In the genomic region with DNA sequence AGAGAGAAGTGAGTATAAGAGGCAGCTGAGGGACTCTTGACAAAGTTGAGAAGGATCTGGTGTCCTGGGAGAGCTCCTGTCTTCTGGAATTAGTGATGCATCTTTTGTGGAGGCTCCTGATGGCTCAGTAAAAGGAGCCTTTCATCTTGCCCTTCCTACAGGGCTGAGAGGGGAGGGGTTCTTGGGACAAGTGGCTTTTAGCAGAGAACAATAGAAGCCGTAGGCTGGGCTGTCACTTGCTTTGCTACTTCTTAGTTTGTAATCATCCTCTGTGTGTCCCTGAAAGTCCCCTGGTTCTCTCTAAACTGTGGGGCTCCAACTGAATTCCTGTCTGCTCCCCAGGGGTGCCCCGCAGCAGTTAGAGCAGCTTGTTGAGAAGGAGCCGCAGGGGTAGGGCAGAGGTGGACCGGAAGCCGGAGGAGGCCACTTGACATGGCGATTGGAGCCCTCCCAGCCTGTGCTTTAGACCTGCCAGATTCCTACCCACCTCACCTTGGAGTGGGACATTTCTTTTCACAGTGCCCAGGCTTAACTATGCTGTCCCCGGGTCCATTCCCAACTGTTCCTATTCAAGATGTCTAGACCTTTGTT, we compare ENCODE assay signal across 2 cellular contexts.
TF ChIP-seq lines count a peak whose summit lies in the region.

No MANE protein-coding gene starts in this region.

TF ChIP-seq in HepG2, 621 proteins besides CTCF, POLR2A, EP300 and RAD21 (continued from another document):
- TF ChIP-seq, protein P1, sequence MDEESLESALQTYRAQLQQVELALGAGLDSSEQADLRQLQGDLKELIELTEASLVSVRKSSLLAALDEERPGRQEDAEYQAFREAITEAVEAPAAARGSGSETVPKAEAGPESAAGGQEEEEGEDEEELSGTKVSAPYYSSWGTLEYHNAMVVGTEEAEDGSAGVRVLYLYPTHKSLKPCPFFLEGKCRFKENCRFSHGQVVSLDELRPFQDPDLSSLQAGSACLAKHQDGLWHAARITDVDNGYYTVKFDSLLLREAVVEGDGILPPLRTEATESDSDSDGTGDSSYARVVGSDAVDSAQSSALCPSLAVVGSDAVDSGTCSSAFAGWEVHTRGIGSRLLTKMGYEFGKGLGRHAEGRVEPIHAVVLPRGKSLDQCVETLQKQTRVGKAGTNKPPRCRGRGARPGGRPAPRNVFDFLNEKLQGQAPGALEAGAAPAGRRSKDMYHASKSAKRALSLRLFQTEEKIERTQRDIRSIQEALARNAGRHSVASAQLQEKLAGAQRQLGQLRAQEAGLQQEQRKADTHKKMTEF (CRISPR knock-in tag; IDR thresholded peaks at IDR 0.05) = 0 out of 2 replicates have a peak, but pooled peaks have one; percentile 0
- no peak for TF ChIP-seq ZBTB38 (CRISPR knock-in tag; IDR thresholded peaks at IDR 0.05)

TF ChIP-seq in WTC11, 78 proteins besides CTCF, POLR2A, EP300 and RAD21 (continued from another document):
- TF ChIP-seq, protein P2, sequence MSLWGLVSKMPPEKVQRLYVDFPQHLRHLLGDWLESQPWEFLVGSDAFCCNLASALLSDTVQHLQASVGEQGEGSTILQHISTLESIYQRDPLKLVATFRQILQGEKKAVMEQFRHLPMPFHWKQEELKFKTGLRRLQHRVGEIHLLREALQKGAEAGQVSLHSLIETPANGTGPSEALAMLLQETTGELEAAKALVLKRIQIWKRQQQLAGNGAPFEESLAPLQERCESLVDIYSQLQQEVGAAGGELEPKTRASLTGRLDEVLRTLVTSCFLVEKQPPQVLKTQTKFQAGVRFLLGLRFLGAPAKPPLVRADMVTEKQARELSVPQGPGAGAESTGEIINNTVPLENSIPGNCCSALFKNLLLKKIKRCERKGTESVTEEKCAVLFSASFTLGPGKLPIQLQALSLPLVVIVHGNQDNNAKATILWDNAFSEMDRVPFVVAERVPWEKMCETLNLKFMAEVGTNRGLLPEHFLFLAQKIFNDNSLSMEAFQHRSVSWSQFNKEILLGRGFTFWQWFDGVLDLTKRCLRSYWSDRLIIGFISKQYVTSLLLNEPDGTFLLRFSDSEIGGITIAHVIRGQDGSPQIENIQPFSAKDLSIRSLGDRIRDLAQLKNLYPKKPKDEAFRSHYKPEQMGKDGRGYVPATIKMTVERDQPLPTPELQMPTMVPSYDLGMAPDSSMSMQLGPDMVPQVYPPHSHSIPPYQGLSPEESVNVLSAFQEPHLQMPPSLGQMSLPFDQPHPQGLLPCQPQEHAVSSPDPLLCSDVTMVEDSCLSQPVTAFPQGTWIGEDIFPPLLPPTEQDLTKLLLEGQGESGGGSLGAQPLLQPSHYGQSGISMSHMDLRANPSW (CRISPR knock-in tag; conservative IDR thresholded peaks at IDR 0.05; ENCODE audit: low read depth) = no peak
- no peak for TF ChIP-seq ZBTB43 (CRISPR knock-in tag; IDR thresholded peaks at IDR 0.05)
- TF ChIP-seq NFE2L1 (CRISPR knock-in tag; IDR thresholded peaks at IDR 0.05) = no peak
- TF ChIP-seq NFYB (CRISPR knock-in tag; conservative IDR thresholded peaks at IDR 0.05; ENCODE audit: low read depth) = no peak
- TF ChIP-seq AFF4 (CRISPR knock-in tag; IDR thresholded peaks at IDR 0.05; ENCODE audit: borderline replicate concordance) = no peak
- no peak for TF ChIP-seq FOXJ3 (CRISPR knock-in tag; IDR thresholded peaks at IDR 0.05; ENCODE audit: borderline replicate concordance)
- TF ChIP-seq ATF3 (CRISPR knock-in tag; conservative IDR thresholded peaks at IDR 0.05) = no peak
- TF ChIP-seq NR2C2 (CRISPR knock-in tag; IDR thresholded peaks at IDR 0.05) = no peak
- TF ChIP-seq, protein P3, sequence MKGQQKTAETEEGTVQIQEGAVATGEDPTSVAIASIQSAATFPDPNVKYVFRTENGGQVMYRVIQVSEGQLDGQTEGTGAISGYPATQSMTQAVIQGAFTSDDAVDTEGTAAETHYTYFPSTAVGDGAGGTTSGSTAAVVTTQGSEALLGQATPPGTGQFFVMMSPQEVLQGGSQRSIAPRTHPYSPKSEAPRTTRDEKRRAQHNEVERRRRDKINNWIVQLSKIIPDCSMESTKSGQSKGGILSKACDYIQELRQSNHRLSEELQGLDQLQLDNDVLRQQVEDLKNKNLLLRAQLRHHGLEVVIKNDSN (CRISPR knock-in tag; IDR thresholded peaks at IDR 0.05) = no peak
- no peak for TF ChIP-seq NR3C1 (CRISPR knock-in tag; conservative IDR thresholded peaks at IDR 0.05; ENCODE audit: low read depth)
- no peak for TF ChIP-seq MLX (CRISPR knock-in tag; IDR thresholded peaks at IDR 0.05)
- no peak for TF ChIP-seq KAT7 (CRISPR knock-in tag; IDR thresholded peaks at IDR 0.05; ENCODE audit: borderline replicate concordance)
- TF ChIP-seq IRF2 (CRISPR knock-in tag; IDR thresholded peaks at IDR 0.05; ENCODE audit: borderline replicate concordance, low read depth) = no peak
- TF ChIP-seq, protein P4, sequence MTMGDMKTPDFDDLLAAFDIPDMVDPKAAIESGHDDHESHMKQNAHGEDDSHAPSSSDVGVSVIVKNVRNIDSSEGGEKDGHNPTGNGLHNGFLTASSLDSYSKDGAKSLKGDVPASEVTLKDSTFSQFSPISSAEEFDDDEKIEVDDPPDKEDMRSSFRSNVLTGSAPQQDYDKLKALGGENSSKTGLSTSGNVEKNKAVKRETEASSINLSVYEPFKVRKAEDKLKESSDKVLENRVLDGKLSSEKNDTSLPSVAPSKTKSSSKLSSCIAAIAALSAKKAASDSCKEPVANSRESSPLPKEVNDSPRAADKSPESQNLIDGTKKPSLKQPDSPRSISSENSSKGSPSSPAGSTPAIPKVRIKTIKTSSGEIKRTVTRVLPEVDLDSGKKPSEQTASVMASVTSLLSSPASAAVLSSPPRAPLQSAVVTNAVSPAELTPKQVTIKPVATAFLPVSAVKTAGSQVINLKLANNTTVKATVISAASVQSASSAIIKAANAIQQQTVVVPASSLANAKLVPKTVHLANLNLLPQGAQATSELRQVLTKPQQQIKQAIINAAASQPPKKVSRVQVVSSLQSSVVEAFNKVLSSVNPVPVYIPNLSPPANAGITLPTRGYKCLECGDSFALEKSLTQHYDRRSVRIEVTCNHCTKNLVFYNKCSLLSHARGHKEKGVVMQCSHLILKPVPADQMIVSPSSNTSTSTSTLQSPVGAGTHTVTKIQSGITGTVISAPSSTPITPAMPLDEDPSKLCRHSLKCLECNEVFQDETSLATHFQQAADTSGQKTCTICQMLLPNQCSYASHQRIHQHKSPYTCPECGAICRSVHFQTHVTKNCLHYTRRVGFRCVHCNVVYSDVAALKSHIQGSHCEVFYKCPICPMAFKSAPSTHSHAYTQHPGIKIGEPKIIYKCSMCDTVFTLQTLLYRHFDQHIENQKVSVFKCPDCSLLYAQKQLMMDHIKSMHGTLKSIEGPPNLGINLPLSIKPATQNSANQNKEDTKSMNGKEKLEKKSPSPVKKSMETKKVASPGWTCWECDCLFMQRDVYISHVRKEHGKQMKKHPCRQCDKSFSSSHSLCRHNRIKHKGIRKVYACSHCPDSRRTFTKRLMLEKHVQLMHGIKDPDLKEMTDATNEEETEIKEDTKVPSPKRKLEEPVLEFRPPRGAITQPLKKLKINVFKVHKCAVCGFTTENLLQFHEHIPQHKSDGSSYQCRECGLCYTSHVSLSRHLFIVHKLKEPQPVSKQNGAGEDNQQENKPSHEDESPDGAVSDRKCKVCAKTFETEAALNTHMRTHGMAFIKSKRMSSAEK (CRISPR knock-in tag; IDR thresholded peaks at IDR 0.05; ENCODE audit: borderline replicate concordance) = no peak
